Comparison of ENCODE assay signal across 1 cellular context in the genomic region with DNA sequence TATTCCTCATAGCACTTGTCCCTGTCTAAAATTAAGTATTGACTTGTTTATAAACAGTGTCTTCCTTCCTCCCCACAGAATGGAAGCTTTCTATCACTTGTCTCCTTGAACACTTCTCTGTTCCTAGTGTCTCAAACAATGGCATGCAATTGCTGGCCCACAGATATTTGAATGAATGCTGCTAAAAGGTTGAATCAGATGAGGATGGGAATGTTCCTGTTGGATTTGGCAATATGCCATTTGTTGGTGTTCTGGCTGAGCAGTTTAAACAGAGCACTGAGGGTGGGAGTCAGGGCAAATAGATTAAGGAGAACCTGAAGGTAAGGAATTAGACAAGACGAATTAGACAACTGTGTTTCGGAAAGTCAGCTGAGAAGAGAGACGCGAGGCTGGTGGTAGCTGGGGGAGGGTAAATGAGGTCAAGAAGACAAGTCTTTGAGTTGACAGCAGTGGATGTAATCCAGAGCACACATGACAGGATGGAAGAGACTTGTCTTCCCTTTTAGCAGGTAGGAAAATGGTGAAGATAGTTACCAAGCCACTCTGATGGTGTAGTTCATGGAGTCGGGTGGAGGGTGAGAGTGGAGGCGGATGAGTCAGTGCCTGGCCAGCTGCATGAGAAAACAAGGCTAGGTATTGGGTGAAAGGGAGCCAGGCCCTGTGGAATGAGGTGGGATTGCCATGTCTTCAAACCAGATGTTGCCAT.
TF ChIP-seq lines count a peak whose summit lies in the region.

No MANE protein-coding gene starts in this region.

TF ChIP-seq in A549, 52 proteins besides CTCF, POLR2A, EP300 and RAD21 (continued from another document):
- TF ChIP-seq, protein P1, sequence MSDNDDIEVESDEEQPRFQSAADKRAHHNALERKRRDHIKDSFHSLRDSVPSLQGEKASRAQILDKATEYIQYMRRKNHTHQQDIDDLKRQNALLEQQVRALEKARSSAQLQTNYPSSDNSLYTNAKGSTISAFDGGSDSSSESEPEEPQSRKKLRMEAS (IDR thresholded peaks at IDR 0.05) = no peak
- TF ChIP-seq GATA3 (IDR thresholded peaks at IDR 0.05; ENCODE audit: borderline replicate concordance) (no peak), PHF8 (IDR thresholded peaks at IDR 0.05; ENCODE audit: borderline replicate concordance, low read depth) (no peak), JUN (IDR thresholded peaks at IDR 0.05) (no peak), USF2 (IDR thresholded peaks at IDR 0.05) (no peak), MAZ (IDR thresholded peaks at IDR 0.05; ENCODE audit: borderline replicate concordance, low read depth, low read length) (no peak)
- TF ChIP-seq, protein P2, sequence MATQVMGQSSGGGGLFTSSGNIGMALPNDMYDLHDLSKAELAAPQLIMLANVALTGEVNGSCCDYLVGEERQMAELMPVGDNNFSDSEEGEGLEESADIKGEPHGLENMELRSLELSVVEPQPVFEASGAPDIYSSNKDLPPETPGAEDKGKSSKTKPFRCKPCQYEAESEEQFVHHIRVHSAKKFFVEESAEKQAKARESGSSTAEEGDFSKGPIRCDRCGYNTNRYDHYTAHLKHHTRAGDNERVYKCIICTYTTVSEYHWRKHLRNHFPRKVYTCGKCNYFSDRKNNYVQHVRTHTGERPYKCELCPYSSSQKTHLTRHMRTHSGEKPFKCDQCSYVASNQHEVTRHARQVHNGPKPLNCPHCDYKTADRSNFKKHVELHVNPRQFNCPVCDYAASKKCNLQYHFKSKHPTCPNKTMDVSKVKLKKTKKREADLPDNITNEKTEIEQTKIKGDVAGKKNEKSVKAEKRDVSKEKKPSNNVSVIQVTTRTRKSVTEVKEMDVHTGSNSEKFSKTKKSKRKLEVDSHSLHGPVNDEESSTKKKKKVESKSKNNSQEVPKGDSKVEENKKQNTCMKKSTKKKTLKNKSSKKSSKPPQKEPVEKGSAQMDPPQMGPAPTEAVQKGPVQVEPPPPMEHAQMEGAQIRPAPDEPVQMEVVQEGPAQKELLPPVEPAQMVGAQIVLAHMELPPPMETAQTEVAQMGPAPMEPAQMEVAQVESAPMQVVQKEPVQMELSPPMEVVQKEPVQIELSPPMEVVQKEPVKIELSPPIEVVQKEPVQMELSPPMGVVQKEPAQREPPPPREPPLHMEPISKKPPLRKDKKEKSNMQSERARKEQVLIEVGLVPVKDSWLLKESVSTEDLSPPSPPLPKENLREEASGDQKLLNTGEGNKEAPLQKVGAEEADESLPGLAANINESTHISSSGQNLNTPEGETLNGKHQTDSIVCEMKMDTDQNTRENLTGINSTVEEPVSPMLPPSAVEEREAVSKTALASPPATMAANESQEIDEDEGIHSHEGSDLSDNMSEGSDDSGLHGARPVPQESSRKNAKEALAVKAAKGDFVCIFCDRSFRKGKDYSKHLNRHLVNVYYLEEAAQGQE (IDR thresholded peaks at IDR 0.05) = no peak
- TF ChIP-seq, protein P3, sequence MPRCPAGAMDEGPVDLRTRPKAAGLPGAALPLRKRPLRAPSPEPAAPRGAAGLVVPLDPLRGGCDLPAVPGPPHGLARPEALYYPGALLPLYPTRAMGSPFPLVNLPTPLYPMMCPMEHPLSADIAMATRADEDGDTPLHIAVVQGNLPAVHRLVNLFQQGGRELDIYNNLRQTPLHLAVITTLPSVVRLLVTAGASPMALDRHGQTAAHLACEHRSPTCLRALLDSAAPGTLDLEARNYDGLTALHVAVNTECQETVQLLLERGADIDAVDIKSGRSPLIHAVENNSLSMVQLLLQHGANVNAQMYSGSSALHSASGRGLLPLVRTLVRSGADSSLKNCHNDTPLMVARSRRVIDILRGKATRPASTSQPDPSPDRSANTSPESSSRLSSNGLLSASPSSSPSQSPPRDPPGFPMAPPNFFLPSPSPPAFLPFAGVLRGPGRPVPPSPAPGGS (IDR thresholded peaks at IDR 0.05) = no peak
